ENCODE assay signal across 17 cellular contexts in genomic region chr10:24650669-24651391, GRCh38.
DNase-seq lines count a peak whose midpoint lies in the region; ATAC-seq, FAIRE-seq and TF ChIP-seq lines count a peak whose summit lies in the region.
"Had no signal": no experiment of that assay in that cellular context is flagged by ENCODE, and none has a peak within 500 bp of the region (broad histone marks: within the 10 kb centered on the region; RNA-seq: fewer than 3 reads in every experiment).

No MANE protein-coding gene starts in this region.

- FAIRE-seq in GM18507 (lab: Jason Lieb, UNC) (peak; percentile 12), RCC 7860 (lab: Jason Lieb, UNC) (no peak)
- FAIRE-seq: H54 had no signal

- no peak overlapping the region for H3K4me3 ChIP-seq in SJCRH30
- H3K4me3 ChIP-seq in thoracic aorta = no peak overlapping the region
- H3K4me3 ChIP-seq: SJSA1 had no signal

- peaks cover 4% of the 10 kb centered on the region; the same call in 1 of the 2 replicates for H3K9me3 ChIP-seq in SJCRH30 (replicated peaks)
- H3K9me3 ChIP-seq in thoracic aorta = no peaks in the 10 kb centered on the region
- H3K9me3 ChIP-seq: SJSA1 had no signal

- no peak for ATAC-seq in thoracic aorta (ENCODE audit: insufficient number of reproducible peaks, low FRiP score, low read depth)

- TF ChIP-seq CTCF in thoracic aorta (IDR thresholded peaks at IDR 0.05) (no peak), GM13977 (IDR thresholded peaks at IDR 0.05; ENCODE audit: extremely low read depth, insufficient read depth, missing control alignments) (no peak)

- H3K27me3 ChIP-seq in SJCRH30 (no peaks in the 10 kb centered on the region), thoracic aorta (replicated peaks; ENCODE audit: insufficient read depth) (no peaks in the 10 kb centered on the region)
- H3K27me3 ChIP-seq: SJSA1 had no signal

- H3K36me3 ChIP-seq in SJCRH30 = no peaks in the 10 kb centered on the region
- H3K36me3 ChIP-seq in thoracic aorta = no peaks in the 10 kb centered on the region

- DNase-seq in GM18507 (ENCODE audit: extremely low spot score, insufficient read length, low read depth) = no peak
- peak; percentile 89 to 96 for DNase-seq in SJCRH30
- peak; percentile 77 for DNase-seq in myocyte (ENCODE audit: low read depth)
- no peak for DNase-seq in thoracic aorta (ENCODE audit: low spot score)
- no peak for DNase-seq in RCC 7860 (ENCODE audit: low spot score)
- no peak for DNase-seq in GM13977 (ENCODE audit: low spot score)
- no peak for DNase-seq in SHP77 (lab: John Stamatoyannopoulos, UW)
- DNase-seq: Calu3; CD4-positive, alpha-beta T cell; IMR-90; Kasumi-1; NCI-H187; NCI-H526 treated with DMSO at 0.1 percent for 48 hours; OCI-M1 had no signal

- H3K4me1 ChIP-seq in SJCRH30 (peaks cover 20% of the 10 kb centered on the region), thoracic aorta (ENCODE audit: control insufficient read depth in 1 of 2, low read depth in 2 of 2) (peaks cover 19 to 41% of the 10 kb centered on the region in 2 donors)
- H3K4me1 ChIP-seq: SJSA1 had no signal

- in situ Hi-C loops in GM13977 (cut with MboI; ENCODE audit: low pct_unique_long_range_greater_than_20kb, low sequenced_read_pairs, unreplicated experiment) = no loop called here

- H3K27ac ChIP-seq in SJCRH30 (peak overlapping the region; percentile 26), thoracic aorta (peak overlapping the region; percentile 30 to 37)
- H3K27ac ChIP-seq: RWPE1, SJSA1 had no signal

Comparison
In these comparisons a context has a peak if more than half of its experiments do, and no peak if none do; other contexts are left out.
1. DNase-seq: peak in SJCRH30 (2 of 2) and myocyte (single experiment); none in GM18507 (single experiment), thoracic aorta (single experiment), RCC 7860 (single experiment), GM13977 (single experiment) and SHP77 (0 of 2).